ENCODE assay signal across 1 cellular context in the genomic region with DNA sequence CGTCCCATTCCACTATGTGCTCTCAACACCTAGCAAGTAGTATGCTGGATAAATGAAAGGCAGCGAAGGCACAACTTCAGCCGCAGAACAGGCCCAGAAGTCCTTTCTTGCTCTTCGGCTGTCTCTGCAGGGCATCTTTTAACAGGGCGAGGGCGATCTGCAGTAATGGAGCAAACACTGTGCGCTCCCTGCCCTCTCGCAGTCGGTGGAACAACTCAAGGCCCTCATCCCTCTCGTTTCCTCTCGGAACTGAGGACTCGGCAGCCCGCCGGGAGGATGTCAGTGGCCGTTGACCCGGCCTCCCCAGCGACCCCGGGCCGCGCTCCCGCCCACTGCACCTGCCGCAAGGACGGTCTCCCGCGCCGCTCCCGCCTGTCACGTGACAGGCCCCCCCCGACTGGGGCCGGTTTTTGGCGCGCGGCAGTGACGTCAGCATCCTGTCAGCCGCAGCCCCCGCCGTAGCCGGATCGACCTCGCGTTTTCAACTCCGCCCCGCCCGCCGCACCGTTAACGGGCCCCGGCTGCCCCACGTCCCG.
TF ChIP-seq lines count a peak whose summit lies in the region.

No MANE protein-coding gene starts in this region.

TF ChIP-seq in HepG2, 621 proteins besides CTCF, POLR2A, EP300 and RAD21 (continued from another document and continues in another):
- TF ChIP-seq, protein P1, sequence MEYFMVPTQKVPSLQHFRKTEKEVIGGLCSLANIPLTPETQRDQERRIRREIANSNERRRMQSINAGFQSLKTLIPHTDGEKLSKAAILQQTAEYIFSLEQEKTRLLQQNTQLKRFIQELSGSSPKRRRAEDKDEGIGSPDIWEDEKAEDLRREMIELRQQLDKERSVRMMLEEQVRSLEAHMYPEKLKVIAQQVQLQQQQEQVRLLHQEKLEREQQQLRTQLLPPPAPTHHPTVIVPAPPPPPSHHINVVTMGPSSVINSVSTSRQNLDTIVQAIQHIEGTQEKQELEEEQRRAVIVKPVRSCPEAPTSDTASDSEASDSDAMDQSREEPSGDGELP (IDR thresholded peaks at IDR 0.05; ENCODE audit: borderline replicate concordance, low read depth): peak; percentile 72; the same call in 1 of the 2 replicates
- peak; percentile 93; the same call in 1 of the 2 replicates for TF ChIP-seq ZNF782 (CRISPR knock-in tag; IDR thresholded peaks at IDR 0.05; ENCODE audit: borderline replicate concordance)
- peak; percentile 54; the same call in 1 of the 2 replicates for TF ChIP-seq ZNF143 (CRISPR knock-in tag; IDR thresholded peaks at IDR 0.05)
- TF ChIP-seq SSRP1 (CRISPR knock-in tag; IDR thresholded peaks at IDR 0.05): 0 out of 2 replicates have a peak, but pooled peaks have one; percentile 70
- no peak for TF ChIP-seq KDM1A (CRISPR knock-in tag; IDR thresholded peaks at IDR 0.05)
- no peak for TF ChIP-seq ONECUT2 (CRISPR knock-in tag; IDR thresholded peaks at IDR 0.05)
- no peak for TF ChIP-seq NFIB (CRISPR knock-in tag; IDR thresholded peaks at IDR 0.05; ENCODE audit: borderline replicate concordance)
- no peak for TF ChIP-seq ZNF512 (CRISPR knock-in tag; IDR thresholded peaks at IDR 0.05)
- TF ChIP-seq ZNF788 (CRISPR knock-in tag; IDR thresholded peaks at IDR 0.05; ENCODE audit: borderline replicate concordance): peak; percentile 93; the same call in 1 of the 2 replicates
- TF ChIP-seq, protein P2, sequence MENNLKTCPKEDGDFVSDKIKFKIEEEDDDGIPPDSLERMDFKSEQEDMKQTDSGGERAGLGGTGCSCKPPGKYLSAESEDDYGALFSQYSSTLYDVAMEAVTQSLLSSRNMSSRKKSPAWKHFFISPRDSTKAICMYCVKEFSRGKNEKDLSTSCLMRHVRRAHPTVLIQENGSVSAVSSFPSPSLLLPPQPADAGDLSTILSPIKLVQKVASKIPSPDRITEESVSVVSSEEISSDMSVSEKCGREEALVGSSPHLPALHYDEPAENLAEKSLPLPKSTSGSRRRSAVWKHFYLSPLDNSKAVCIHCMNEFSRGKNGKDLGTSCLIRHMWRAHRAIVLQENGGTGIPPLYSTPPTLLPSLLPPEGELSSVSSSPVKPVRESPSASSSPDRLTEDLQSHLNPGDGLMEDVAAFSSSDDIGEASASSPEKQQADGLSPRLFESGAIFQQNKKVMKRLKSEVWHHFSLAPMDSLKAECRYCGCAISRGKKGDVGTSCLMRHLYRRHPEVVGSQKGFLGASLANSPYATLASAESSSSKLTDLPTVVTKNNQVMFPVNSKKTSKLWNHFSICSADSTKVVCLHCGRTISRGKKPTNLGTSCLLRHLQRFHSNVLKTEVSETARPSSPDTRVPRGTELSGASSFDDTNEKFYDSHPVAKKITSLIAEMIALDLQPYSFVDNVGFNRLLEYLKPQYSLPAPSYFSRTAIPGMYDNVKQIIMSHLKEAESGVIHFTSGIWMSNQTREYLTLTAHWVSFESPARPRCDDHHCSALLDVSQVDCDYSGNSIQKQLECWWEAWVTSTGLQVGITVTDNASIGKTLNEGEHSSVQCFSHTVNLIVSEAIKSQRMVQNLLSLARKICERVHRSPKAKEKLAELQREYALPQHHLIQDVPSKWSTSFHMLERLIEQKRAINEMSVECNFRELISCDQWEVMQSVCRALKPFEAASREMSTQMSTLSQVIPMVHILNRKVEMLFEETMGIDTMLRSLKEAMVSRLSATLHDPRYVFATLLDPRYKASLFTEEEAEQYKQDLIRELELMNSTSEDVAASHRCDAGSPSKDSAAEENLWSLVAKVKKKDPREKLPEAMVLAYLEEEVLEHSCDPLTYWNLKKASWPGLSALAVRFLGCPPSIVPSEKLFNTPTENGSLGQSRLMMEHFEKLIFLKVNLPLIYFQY (CRISPR knock-in tag; IDR thresholded peaks at IDR 0.05; ENCODE audit: borderline replicate concordance): peak; percentile 81
- TF ChIP-seq DNMT3B (CRISPR knock-in tag; conservative IDR thresholded peaks at IDR 0.05): 0 out of 2 replicates have a peak, but pooled peaks have one; percentile 34
- TF ChIP-seq, protein P3, sequence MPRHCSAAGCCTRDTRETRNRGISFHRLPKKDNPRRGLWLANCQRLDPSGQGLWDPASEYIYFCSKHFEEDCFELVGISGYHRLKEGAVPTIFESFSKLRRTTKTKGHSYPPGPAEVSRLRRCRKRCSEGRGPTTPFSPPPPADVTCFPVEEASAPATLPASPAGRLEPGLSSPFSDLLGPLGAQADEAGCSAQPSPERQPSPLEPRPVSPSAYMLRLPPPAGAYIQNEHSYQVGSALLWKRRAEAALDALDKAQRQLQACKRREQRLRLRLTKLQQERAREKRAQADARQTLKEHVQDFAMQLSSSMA (CRISPR knock-in tag; IDR thresholded peaks at IDR 0.05): no peak
- peak; percentile 40; the same call in 1 of the 2 replicates for TF ChIP-seq FOXA3 (CRISPR knock-in tag; IDR thresholded peaks at IDR 0.05)
- TF ChIP-seq ZNF770 (CRISPR knock-in tag; IDR thresholded peaks at IDR 0.05): peak; percentile 76
- TF ChIP-seq, protein P4, sequence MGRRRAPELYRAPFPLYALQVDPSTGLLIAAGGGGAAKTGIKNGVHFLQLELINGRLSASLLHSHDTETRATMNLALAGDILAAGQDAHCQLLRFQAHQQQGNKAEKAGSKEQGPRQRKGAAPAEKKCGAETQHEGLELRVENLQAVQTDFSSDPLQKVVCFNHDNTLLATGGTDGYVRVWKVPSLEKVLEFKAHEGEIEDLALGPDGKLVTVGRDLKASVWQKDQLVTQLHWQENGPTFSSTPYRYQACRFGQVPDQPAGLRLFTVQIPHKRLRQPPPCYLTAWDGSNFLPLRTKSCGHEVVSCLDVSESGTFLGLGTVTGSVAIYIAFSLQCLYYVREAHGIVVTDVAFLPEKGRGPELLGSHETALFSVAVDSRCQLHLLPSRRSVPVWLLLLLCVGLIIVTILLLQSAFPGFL (CRISPR knock-in tag; IDR thresholded peaks at IDR 0.05): no peak
- no peak for TF ChIP-seq ZSCAN30 (CRISPR knock-in tag; IDR thresholded peaks at IDR 0.05)
- TF ChIP-seq SRSF9 (IDR thresholded peaks at IDR 0.05; ENCODE audit: borderline replicate concordance, insufficient read depth, low read depth, low read length, poor library complexity, severe bottlenecking): no peak
- TF ChIP-seq ZNF230 (CRISPR knock-in tag; IDR thresholded peaks at IDR 0.05): no peak
- peak; percentile 79 for TF ChIP-seq ARNT2 (CRISPR knock-in tag; IDR thresholded peaks at IDR 0.05; ENCODE audit: low read depth)
- peak; percentile 95 for TF ChIP-seq ZNF543 (CRISPR knock-in tag; IDR thresholded peaks at IDR 0.05)
- TF ChIP-seq ATAD3A (CRISPR knock-in tag; IDR thresholded peaks at IDR 0.05): peak; percentile 73; the same call in 1 of the 2 replicates
- peak; percentile 77; the same call in 1 of the 2 replicates for TF ChIP-seq ISL2 (CRISPR knock-in tag; IDR thresholded peaks at IDR 0.05)
- peak; percentile 89 for TF ChIP-seq MED1 (CRISPR knock-in tag; IDR thresholded peaks at IDR 0.05)
- TF ChIP-seq TCF12 (IDR thresholded peaks at IDR 0.05): no peak
- peak; percentile 57; the same call in 1 of the 2 replicates for TF ChIP-seq TCF12 (CRISPR knock-in tag; IDR thresholded peaks at IDR 0.05)
- TF ChIP-seq ZFP91 (CRISPR knock-in tag; IDR thresholded peaks at IDR 0.05; ENCODE audit: borderline replicate concordance): peak; percentile 57; the same call in 1 of the 2 replicates
- TF ChIP-seq CBX2 (IDR thresholded peaks at IDR 0.05; ENCODE audit: low read depth, low read length): no peak
- TF ChIP-seq CBX2 (CRISPR knock-in tag; IDR thresholded peaks at IDR 0.05; ENCODE audit: low read depth): no peak
- TF ChIP-seq CHD2 (IDR thresholded peaks at IDR 0.05; ENCODE audit: low read depth, low read length): no peak
- no peak; the same call in 1 of the 2 replicates for TF ChIP-seq GZF1 (CRISPR knock-in tag; IDR thresholded peaks at IDR 0.05)
- TF ChIP-seq, protein P5, sequence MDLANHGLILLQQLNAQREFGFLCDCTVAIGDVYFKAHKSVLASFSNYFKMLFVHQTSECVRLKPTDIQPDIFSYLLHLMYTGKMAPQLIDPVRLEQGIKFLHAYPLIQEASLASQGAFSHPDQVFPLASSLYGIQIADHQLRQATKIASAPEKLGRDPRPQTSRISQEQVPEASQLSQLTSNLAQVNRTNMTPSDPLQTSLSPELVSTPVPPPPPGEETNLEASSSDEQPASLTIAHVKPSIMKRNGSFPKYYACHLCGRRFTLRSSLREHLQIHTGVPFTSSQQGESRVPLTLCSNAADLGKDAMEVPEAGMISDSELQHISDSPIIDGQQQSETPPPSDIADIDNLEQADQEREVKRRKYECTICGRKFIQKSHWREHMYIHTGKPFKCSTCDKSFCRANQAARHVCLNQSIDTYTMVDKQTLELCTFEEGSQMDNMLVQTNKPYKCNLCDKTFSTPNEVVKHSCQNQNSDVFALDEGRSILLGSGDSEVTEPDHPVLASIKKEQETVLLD (CRISPR knock-in tag; IDR thresholded peaks at IDR 0.05; ENCODE audit: low read depth): peak; percentile 98
- TF ChIP-seq, protein P6, sequence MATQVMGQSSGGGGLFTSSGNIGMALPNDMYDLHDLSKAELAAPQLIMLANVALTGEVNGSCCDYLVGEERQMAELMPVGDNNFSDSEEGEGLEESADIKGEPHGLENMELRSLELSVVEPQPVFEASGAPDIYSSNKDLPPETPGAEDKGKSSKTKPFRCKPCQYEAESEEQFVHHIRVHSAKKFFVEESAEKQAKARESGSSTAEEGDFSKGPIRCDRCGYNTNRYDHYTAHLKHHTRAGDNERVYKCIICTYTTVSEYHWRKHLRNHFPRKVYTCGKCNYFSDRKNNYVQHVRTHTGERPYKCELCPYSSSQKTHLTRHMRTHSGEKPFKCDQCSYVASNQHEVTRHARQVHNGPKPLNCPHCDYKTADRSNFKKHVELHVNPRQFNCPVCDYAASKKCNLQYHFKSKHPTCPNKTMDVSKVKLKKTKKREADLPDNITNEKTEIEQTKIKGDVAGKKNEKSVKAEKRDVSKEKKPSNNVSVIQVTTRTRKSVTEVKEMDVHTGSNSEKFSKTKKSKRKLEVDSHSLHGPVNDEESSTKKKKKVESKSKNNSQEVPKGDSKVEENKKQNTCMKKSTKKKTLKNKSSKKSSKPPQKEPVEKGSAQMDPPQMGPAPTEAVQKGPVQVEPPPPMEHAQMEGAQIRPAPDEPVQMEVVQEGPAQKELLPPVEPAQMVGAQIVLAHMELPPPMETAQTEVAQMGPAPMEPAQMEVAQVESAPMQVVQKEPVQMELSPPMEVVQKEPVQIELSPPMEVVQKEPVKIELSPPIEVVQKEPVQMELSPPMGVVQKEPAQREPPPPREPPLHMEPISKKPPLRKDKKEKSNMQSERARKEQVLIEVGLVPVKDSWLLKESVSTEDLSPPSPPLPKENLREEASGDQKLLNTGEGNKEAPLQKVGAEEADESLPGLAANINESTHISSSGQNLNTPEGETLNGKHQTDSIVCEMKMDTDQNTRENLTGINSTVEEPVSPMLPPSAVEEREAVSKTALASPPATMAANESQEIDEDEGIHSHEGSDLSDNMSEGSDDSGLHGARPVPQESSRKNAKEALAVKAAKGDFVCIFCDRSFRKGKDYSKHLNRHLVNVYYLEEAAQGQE (IDR thresholded peaks at IDR 0.05; ENCODE audit: borderline replicate concordance in 1 of 2, low read depth in 1 of 2, low read length in 2 of 2): peak in 1 of 2 experiments; percentile 61; a peak in 1 of 4 replicates
- peak; percentile 93 for TF ChIP-seq TBX2 (CRISPR knock-in tag; IDR thresholded peaks at IDR 0.05; ENCODE audit: borderline replicate concordance)
- TF ChIP-seq CC2D1A (CRISPR knock-in tag; IDR thresholded peaks at IDR 0.05): no peak
- TF ChIP-seq MEIS2 (CRISPR knock-in tag; IDR thresholded peaks at IDR 0.05): peak; percentile 88
- no peak for TF ChIP-seq ZFP1 (CRISPR knock-in tag; IDR thresholded peaks at IDR 0.05)
- TF ChIP-seq EEA1 (CRISPR knock-in tag; IDR thresholded peaks at IDR 0.05; ENCODE audit: borderline replicate concordance): no peak; the same call in 1 of the 2 replicates
- peak; percentile 52 for TF ChIP-seq ASH2L (IDR thresholded peaks at IDR 0.05; ENCODE audit: insufficient read length, low read depth, low read length)
- TF ChIP-seq SKI (IDR thresholded peaks at IDR 0.05; ENCODE audit: partially characterized antibody): peak; percentile 65
- no peak for TF ChIP-seq ZBTB1 (CRISPR knock-in tag; IDR thresholded peaks at IDR 0.05; ENCODE audit: borderline replicate concordance)
- no peak for TF ChIP-seq IKZF1 (IDR thresholded peaks at IDR 0.05)
